Comparison of ENCODE assay signal across 24 cellular contexts in the genomic region with DNA sequence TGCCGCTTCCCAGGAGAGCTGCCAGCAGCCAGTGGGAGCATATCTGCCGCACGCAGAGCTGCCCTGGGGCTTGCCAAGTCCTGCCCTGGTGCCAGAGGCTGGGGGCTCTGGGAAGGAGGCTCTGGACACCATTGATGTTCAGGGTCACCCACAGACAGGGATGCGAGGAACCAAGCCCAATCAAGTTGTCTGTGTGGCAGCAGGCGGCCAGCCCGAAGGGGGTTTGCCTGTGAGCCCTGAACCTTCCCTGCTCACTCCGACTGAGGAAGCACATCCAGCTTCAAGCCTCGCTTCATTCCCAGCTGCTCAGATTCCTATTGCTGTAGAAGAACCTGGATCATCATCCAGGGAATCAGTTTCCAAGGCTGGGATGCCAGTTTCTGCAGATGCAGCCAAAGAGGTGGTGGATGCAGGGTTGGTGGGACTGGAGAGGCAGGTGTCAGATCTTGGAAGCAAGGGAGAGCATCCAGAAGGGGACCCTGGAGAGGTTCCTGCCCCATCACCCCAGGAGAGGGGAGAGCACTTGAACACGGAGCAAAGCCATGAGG.
"Had no signal": no experiment of that assay in that cellular context is flagged by ENCODE, and none has a peak within 500 bp of the region (broad histone marks: within the 10 kb centered on the region; RNA-seq: fewer than 3 reads in every experiment).

No MANE protein-coding gene starts in this region.

- H3K36me3 ChIP-seq: brain microvascular endothelial cell had no signal

- H3K4me1 Mint-ChIP-seq: activated CD4-positive, alpha-beta T cell treated with anti-CD3 and anti-CD28 coated beads, Interleukin-2, amount 10 ng/mL, durations not matched to agents 7 days and 5 days; activated naive CD4-positive, alpha-beta T cell treated with anti-CD3 and anti-CD28 coated beads, Interleukin-2, amount 10 ng/mL, durations not matched to agents 7 days and 5 days; activated naive CD8-positive, alpha-beta T cell treated with anti-CD3 and anti-CD28 coated beads for 36 hours; T-cell had no signal

- H3K9me3 Mint-ChIP-seq: activated CD4-positive, alpha-beta memory T cell treated with anti-CD3 and anti-CD28 coated beads for 36 hours; activated CD4-positive, alpha-beta T cell treated with anti-CD3 and anti-CD28 coated beads, Interleukin-2, amount 10 ng/mL, durations not matched to agents 7 days and 5 days; activated naive CD4-positive, alpha-beta T cell treated with anti-CD3 and anti-CD28 coated beads, Interleukin-2, amount 10 ng/mL, durations not matched to agents 7 days and 5 days; activated naive CD8-positive, alpha-beta T cell treated with anti-CD3 and anti-CD28 coated beads for 36 hours; activated T-cell treated with anti-CD3 and anti-CD28 coated beads, Interleukin-2, amount 50 U/mL, for 72 hours; activated T-helper 2 cell treated with anti-CD3 and anti-CD28 coated beads, Interferon-gamma antibody, Interleukin-2, Interleukin-4, amounts not matched to agents 10 μg/mL and 5 μg/mL and 100 μg/mL, durations not matched to agents 14 hours and 24 hours and 36 hours; T-cell had no signal

- DNase-seq: activated CD4-positive, alpha-beta memory T cell treated with anti-CD3 and anti-CD28 coated beads for 36 hours; activated CD4-positive, alpha-beta T cell treated with anti-CD3 and anti-CD28 coated beads, Interleukin-2, amount 10 ng/mL, durations not matched to agents 7 days and 5 days; activated CD4-positive, CD25-positive, alpha-beta regulatory T cell; activated gamma-delta T cell treated with Interleukin-2 at 50 U/mL for 16 hours; activated naive CD4-positive, alpha-beta T cell treated with anti-CD3 and anti-CD28 coated beads, Interleukin-2, amount 10 ng/mL, durations not matched to agents 7 days and 5 days; activated naive CD8-positive, alpha-beta T cell treated with anti-CD3 and anti-CD28 coated beads for 36 hours; activated T-cell treated with anti-CD3 and anti-CD28 coated beads for 4 hours; activated T-cell treated with anti-CD3 and anti-CD28 coated beads, Interleukin-2, amount 50 U/mL, for 72 hours; brain microvascular endothelial cell; caudate nucleus; MM.1S; NCI-H1105; NCI-H1436; NCI-H1694 treated with DMSO at 0.1 percent for 48 hours; NCI-H2029 treated with DMSO at 0.1 percent for 48 hours; NCI-H345; NCI-H524; PC-3; T-cell; T-helper 2 cell; T1000 had no signal

- H3K27ac ChIP-seq: brain microvascular endothelial cell, SK-N-MC, VCaP had no signal

- H3K4me3 Mint-ChIP-seq: activated CD4-positive, alpha-beta memory T cell treated with anti-CD3 and anti-CD28 coated beads for 36 hours; activated CD4-positive, alpha-beta T cell treated with anti-CD3 and anti-CD28 coated beads, Interleukin-2, amount 10 ng/mL, durations not matched to agents 7 days and 5 days; activated naive CD4-positive, alpha-beta T cell treated with anti-CD3 and anti-CD28 coated beads, Interleukin-2, amount 10 ng/mL, durations not matched to agents 7 days and 5 days; activated naive CD8-positive, alpha-beta T cell treated with anti-CD3 and anti-CD28 coated beads for 36 hours; activated T-cell treated with anti-CD3 and anti-CD28 coated beads, Interleukin-2, amount 50 U/mL, for 72 hours; T-cell had no signal

- ATAC-seq: activated T-cell treated with anti-CD3 and anti-CD28 coated beads, Interleukin-2, amount 50 U/mL, for 72 hours; PC-3; T-cell had no signal

- H3K36me3 Mint-ChIP-seq: activated CD4-positive, alpha-beta memory T cell treated with anti-CD3 and anti-CD28 coated beads for 36 hours; activated naive CD4-positive, alpha-beta T cell treated with anti-CD3 and anti-CD28 coated beads, Interleukin-2, amount 10 ng/mL, durations not matched to agents 7 days and 5 days; activated naive CD8-positive, alpha-beta T cell treated with anti-CD3 and anti-CD28 coated beads for 36 hours; T-cell had no signal

- H3K27me3 Mint-ChIP-seq: activated CD4-positive, alpha-beta T cell treated with anti-CD3 and anti-CD28 coated beads, Interleukin-2, amount 10 ng/mL, durations not matched to agents 7 days and 5 days had no signal

- H3K27ac Mint-ChIP-seq: activated CD4-positive, alpha-beta memory T cell treated with anti-CD3 and anti-CD28 coated beads for 36 hours; activated CD4-positive, alpha-beta T cell treated with anti-CD3 and anti-CD28 coated beads, Interleukin-2, amount 10 ng/mL, durations not matched to agents 7 days and 5 days; activated naive CD4-positive, alpha-beta T cell treated with anti-CD3 and anti-CD28 coated beads, Interleukin-2, amount 10 ng/mL, durations not matched to agents 7 days and 5 days; activated naive CD8-positive, alpha-beta T cell treated with anti-CD3 and anti-CD28 coated beads for 36 hours; activated T-cell treated with anti-CD3 and anti-CD28 coated beads, Interleukin-2, amount 50 U/mL, for 72 hours; activated T-helper 2 cell treated with anti-CD3 and anti-CD28 coated beads, Interferon-gamma antibody, Interleukin-2, Interleukin-4, amounts not matched to agents 10 μg/mL and 5 μg/mL and 100 μg/mL, durations not matched to agents 14 hours and 24 hours and 36 hours; T-cell had no signal

- H3K4me3 ChIP-seq: SK-N-MC had no signal
